In genomic region chr4:98618670-98619069, GRCh38 we compare ENCODE assay signal across 24 cellular contexts. TPM values are rescaled to one million over a fixed set of nuclear protein-coding genes. Genes with fewer than 3 reads are reported as not detected.
A peak's percentile ranks its signal among the peaks of the same experiment; 100 is the strongest.
DNase-seq lines count a peak whose midpoint lies in the region; ATAC-seq, FAIRE-seq and TF ChIP-seq lines count a peak whose summit lies in the region.
"Had no signal": no experiment of that assay in that cellular context is flagged by ENCODE, and none has a peak within 500 bp of the region (broad histone marks: within the 10 kb centered on the region; RNA-seq: fewer than 3 reads in every experiment).

No MANE protein-coding gene starts in this region.

- no peak overlapping the region for H3K14ac ChIP-seq in mesenchymal stem cell (ENCODE audit: low read length in 2 of 2)

- no peak overlapping the region for H4K91ac ChIP-seq in mesenchymal stem cell (ENCODE audit: low read length)

- no peaks in the 10 kb centered on the region for H3K9me3 Mint-ChIP-seq in osteocyte (ENCODE audit: unreplicated experiment)
- H3K9me3 Mint-ChIP-seq: CD4-positive, alpha-beta T cell; T-cell had no signal

- no peak overlapping the region for H4K8ac ChIP-seq in mesenchymal stem cell (ENCODE audit: low read length)

- no peak overlapping the region for H3K18ac ChIP-seq in mesenchymal stem cell (ENCODE audit: low read depth in 1 of 2, low read length in 2 of 2)

- no peak overlapping the region for H3K4me3 ChIP-seq in mesenchymal stem cell (ENCODE audit: insufficient read depth in 1 of 2, low read depth in 1 of 2, low read length in 2 of 2)
- H3K4me3 ChIP-seq: BLaER1 treated with 17β-estradiol and CSF1 and Interleukin-3, amounts not matched to agents 10 nM and 100 nM had no signal

- peaks cover 66% of the 10 kb centered on the region for H3K4me1 Mint-ChIP-seq in osteocyte (ENCODE audit: unreplicated experiment)

- peaks cover 8% of the 10 kb centered on the region for H3K79me1 ChIP-seq in mesenchymal stem cell (replicated peaks; ENCODE audit: low read length, poor library complexity, severe bottlenecking)

- TF ChIP-seq POLR2A in H54 (IDR thresholded peaks at IDR 0.05; ENCODE audit: low read depth, low read length): no peak

- H2AK5ac ChIP-seq in mesenchymal stem cell (ENCODE audit: low read length, severe bottlenecking): no peak overlapping the region

- H2BK12ac ChIP-seq in mesenchymal stem cell (ENCODE audit: low read length in 2 of 2): no peak overlapping the region

- 92% methylated on average over 4 of the region's 4 CpGs for WGBS in mesenchymal stem cell

- H2BK15ac ChIP-seq in mesenchymal stem cell (ENCODE audit: low read depth, poor library complexity, severe bottlenecking): no peak overlapping the region

- no peak overlapping the region for H3K4me3 Mint-ChIP-seq in osteocyte (ENCODE audit: unreplicated experiment)
- H3K4me3 Mint-ChIP-seq: CD4-positive, alpha-beta T cell; T-cell had no signal

- DNase-seq in NCI-H1694 (lab: John Stamatoyannopoulos, UW): peak; percentile 39
- DNase-seq in left colon: no peak
- no peak for DNase-seq in osteocyte (ENCODE audit: extremely low spot score, unreplicated experiment)
- DNase-seq in H54 (ENCODE audit: insufficient read length, low spot score): no peak
- DNase-seq in mesenchymal stem cell: no peak
- no peak for DNase-seq in cortex of kidney (lab: John Stamatoyannopoulos, UW)
- DNase-seq: AML-193; CD4-positive, alpha-beta T cell; COR-L47; DMS79 treated with DMSO at 0.1 percent for 48 hours; GF-D8; IMR-90; KG1; MM.1S; NCI-H2081 treated with DMSO at 0.1 percent for 48 hours; NCI-H526 treated with DMSO at 0.1 percent for 48 hours; Right ventricle myocardium superior; RPMI8226; T-cell had no signal

- H3K23ac ChIP-seq in mesenchymal stem cell (ENCODE audit: low read length in 2 of 2): no peak overlapping the region

- no peak for FAIRE-seq in H54 (lab: Jason Lieb, UNC)
- FAIRE-seq: A204.1, GM12891 had no signal

- H3K36me3 Mint-ChIP-seq in osteocyte (ENCODE audit: unreplicated experiment): no peaks in the 10 kb centered on the region
- H3K36me3 Mint-ChIP-seq: T-cell had no signal

- TF ChIP-seq CTCF in VCaP (conservative IDR thresholded peaks at IDR 0.05) (no peak), osteocyte (IDR thresholded peaks at IDR 0.05) (no peak)

- H3K4me2 ChIP-seq in mesenchymal stem cell (ENCODE audit: low read length, poor library complexity, severe bottlenecking): no peak overlapping the region
- H3K4me2 ChIP-seq: BLaER1 treated with 17β-estradiol and CSF1 and Interleukin-3, amounts not matched to agents 10 nM and 100 nM had no signal

- ATAC-seq in left colon (peak; percentile 64), GM21515 (IDR thresholded peaks at IDR 0.05; ENCODE audit: unreplicated experiment) (no peak)
- ATAC-seq: T-cell had no signal

- peak overlapping the region; percentile 20 for H3K27ac Mint-ChIP-seq in osteocyte (ENCODE audit: unreplicated experiment)
- H3K27ac Mint-ChIP-seq: CD4-positive, alpha-beta T cell; T-cell had no signal

- no peak overlapping the region for H2BK120ac ChIP-seq in mesenchymal stem cell (ENCODE audit: low read depth, low read length)

- H3K9ac ChIP-seq in mesenchymal stem cell (ENCODE audit: low read length): no peak overlapping the region
- H3K9ac ChIP-seq: BLaER1 treated with 17β-estradiol and CSF1 and Interleukin-3, amounts not matched to agents 10 nM and 100 nM had no signal

- H3K4ac ChIP-seq in mesenchymal stem cell (ENCODE audit: low read depth in 1 of 2, low read length in 2 of 2): no peak overlapping the region

- no peaks in the 10 kb centered on the region for H3K27me3 Mint-ChIP-seq in osteocyte (ENCODE audit: unreplicated experiment)
- H3K27me3 Mint-ChIP-seq: CD4-positive, alpha-beta T cell; T-cell had no signal

- H3K4me1 ChIP-seq in mesenchymal stem cell (ENCODE audit: control insufficient read depth, insufficient read depth, low read depth, low read length): peaks cover 12% of the 10 kb centered on the region
- H3K4me1 ChIP-seq: BLaER1 treated with 17β-estradiol and CSF1 and Interleukin-3, amounts not matched to agents 10 nM and 100 nM had no signal

- no peaks in the 10 kb centered on the region for H3K9me3 ChIP-seq in mesenchymal stem cell (ENCODE audit: control insufficient read depth, low read length)
- H3K9me3 ChIP-seq: BLaER1 treated with 17β-estradiol and CSF1 and Interleukin-3, amounts not matched to agents 10 nM and 100 nM had no signal

- intact Hi-C loops in left colon (cut with DNase I, micrococcal nuclease): no loop called here

- H3K27me3 ChIP-seq in mesenchymal stem cell (ENCODE audit: control insufficient read depth in 1 of 2, insufficient read depth in 1 of 2, low read length in 2 of 2): no peaks in the 10 kb centered on the region
- H3K27me3 ChIP-seq: BLaER1 treated with 17β-estradiol and CSF1 and Interleukin-3, amounts not matched to agents 10 nM and 100 nM had no signal

- H2BK5ac ChIP-seq in mesenchymal stem cell (ENCODE audit: low read depth, low read length, poor library complexity, severe bottlenecking): no peak overlapping the region

- H3K27ac ChIP-seq in VCaP: peak overlapping the region; percentile 76
- no peak overlapping the region for H3K27ac ChIP-seq in mesenchymal stem cell (ENCODE audit: low read length, poor library complexity, severe bottlenecking)
- H3K27ac ChIP-seq: BLaER1 treated with 17β-estradiol and CSF1 and Interleukin-3, amounts not matched to agents 10 nM and 100 nM had no signal

- no peak overlapping the region for H2AFZ ChIP-seq in mesenchymal stem cell (ENCODE audit: low read depth, low read length)

- H3K36me3 ChIP-seq in mesenchymal stem cell (ENCODE audit: control insufficient read depth in 1 of 2, insufficient read depth in 2 of 2, low read depth in 1 of 2, low read length in 2 of 2): no peaks in the 10 kb centered on the region
- H3K36me3 ChIP-seq: BLaER1 treated with 17β-estradiol and CSF1 and Interleukin-3, amounts not matched to agents 10 nM and 100 nM had no signal

RNA-seq across cellular contexts. Expression of gene TSPAN5, which starts 39.7 kb away (rescaled TPM):
- total RNA-seq in left colon: 1 to 10 TPM; 2.8 to 6.9 TPM
- 64.2 and 66.0 TPM in 2 replicates for total RNA-seq in osteocyte
- polyA plus RNA-seq in mesenchymal stem cell (2013, experiment 1 of 2): 20.4 TPM
- 22.2 TPM for polyA plus RNA-seq in mesenchymal stem cell (2013, experiment 2 of 2)
